In the genomic region with DNA sequence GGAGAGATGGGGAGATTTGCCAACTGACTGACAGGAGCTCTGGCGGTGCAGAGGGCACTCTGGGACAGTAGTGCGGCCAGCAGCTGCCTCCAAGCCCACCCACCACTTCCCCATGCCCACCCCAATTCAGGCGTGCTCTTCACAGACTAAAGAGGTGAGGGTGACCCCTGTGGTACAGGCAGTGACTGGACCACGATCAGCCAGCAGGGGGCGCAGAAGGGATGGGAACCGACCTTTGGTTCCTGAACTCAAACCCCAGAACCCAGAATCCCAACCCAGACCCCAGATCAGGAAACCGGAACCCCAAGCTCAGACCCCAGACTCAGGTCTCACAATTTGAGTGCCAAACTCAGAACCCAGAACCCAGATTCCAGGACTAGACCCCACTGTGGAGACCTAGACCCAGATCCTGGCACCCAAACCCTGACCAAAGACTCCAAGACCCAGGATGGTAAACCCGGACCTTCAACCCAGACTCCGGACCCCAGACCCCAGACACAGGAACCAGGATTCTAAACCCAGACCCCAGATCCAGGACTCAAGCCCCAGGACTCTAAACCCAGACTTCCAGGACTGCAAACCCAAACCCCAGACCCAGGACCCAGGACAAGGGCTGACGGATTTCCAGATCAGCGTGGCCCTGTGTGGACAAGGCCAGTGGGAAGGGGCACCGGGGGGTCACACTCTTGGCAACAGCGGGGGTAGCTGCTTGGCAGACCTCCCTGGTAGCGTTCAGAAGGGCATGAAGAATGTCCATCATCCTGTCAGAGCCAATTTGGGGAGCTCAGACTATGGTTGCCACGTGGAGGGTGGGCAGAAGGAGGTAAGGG, we compare ENCODE assay signal across 8 cellular contexts. TPM values are rescaled to one million over a fixed set of nuclear protein-coding genes. Genes with fewer than 3 reads are reported as not detected.
DNase-seq lines count a peak whose midpoint lies in the region; ATAC-seq, FAIRE-seq and TF ChIP-seq lines count a peak whose summit lies in the region.

No MANE protein-coding gene starts in this region.

- no peak overlapping the region for H3K4me2 ChIP-seq in parathyroid adenoma (ENCODE audit: low read length)

- H3K27ac ChIP-seq in 22Rv1 (no peak overlapping the region), parathyroid adenoma (no peak overlapping the region), tibial artery (peak overlapping the region; percentile 84 to 88)

- H3K27me3 ChIP-seq in parathyroid adenoma (ENCODE audit: control insufficient read depth, insufficient read depth, low read length) (no peaks in the 10 kb centered on the region), tibial artery (no peaks in the 10 kb centered on the region)

- intact Hi-C loops in tibial artery (cut with DNase I; ENCODE audit: low total_unique reads): loop anchor here (2.0 to 5.0 kb wide), 2 partner anchors 28 to 40 kb away; no protein-coding TSS in a partner anchor

- TF ChIP-seq CTCF in 22Rv1 (IDR thresholded peaks at IDR 0.05): peak; percentile 93
- peak; percentile 92 for TF ChIP-seq CTCF in GM12875 (IDR thresholded peaks at IDR 0.05; ENCODE audit: borderline replicate concordance, insufficient read depth, low read depth, low read length)
- TF ChIP-seq CTCF in parathyroid adenoma (IDR thresholded peaks at IDR 0.05): peak; percentile 90
- peak; percentile 94 for TF ChIP-seq CTCF in tibial artery (IDR thresholded peaks at IDR 0.05)

- DNase-seq in RKO (ENCODE audit: low spot score) (peak; percentile 20), frontal cortex (ENCODE audit: low spot score in 2 of 2) (peak; percentile 73 to 84), tibial artery (peak; percentile 82 to 89)
- DNase-seq in activated effector memory CD4-positive, alpha-beta T cell treated with Interleukin-2 at 50 U/mL for 16 hours: peak; percentile 64

- no peaks in the 10 kb centered on the region for H3K79me2 ChIP-seq in parathyroid adenoma

- H3K4me3 ChIP-seq in GM12875 (ENCODE audit: low read depth, low read length) (no peak overlapping the region), parathyroid adenoma (ENCODE audit: low read depth, low read length) (no peak overlapping the region), tibial artery (no peak overlapping the region)

- no peak overlapping the region for H2AFZ ChIP-seq in parathyroid adenoma

- no peak for ATAC-seq in HG03196 (IDR thresholded peaks at IDR 0.05; ENCODE audit: unreplicated experiment)

- no peak overlapping the region for H3K9ac ChIP-seq in parathyroid adenoma

- H3K36me3 ChIP-seq in parathyroid adenoma (ENCODE audit: control insufficient read depth, insufficient read depth, low read length) (no peaks in the 10 kb centered on the region), tibial artery (no peaks in the 10 kb centered on the region)

- peaks cover 12% of the 10 kb centered on the region for H3K4me1 ChIP-seq in parathyroid adenoma
- peaks cover 4 to 67% (median 61%) of the 10 kb centered on the region in 4 donors for H3K4me1 ChIP-seq in tibial artery

- H3K9me3 ChIP-seq in parathyroid adenoma (ENCODE audit: control insufficient read depth, low read length): no peaks in the 10 kb centered on the region
- H3K9me3 ChIP-seq in tibial artery: no peaks in the 10 kb centered on the region

- no peak for FAIRE-seq in frontal cortex (lab: Jason Lieb, UNC)

RNA-seq across cellular contexts. Expression of gene MYL3, which starts 3.7 kb away (rescaled TPM):
- total RNA-seq in frontal cortex: not detected

RNA-seq across cellular contexts. Expression of gene PTH1R, which starts 10.6 kb away (rescaled TPM):
- 2.0 TPM for total RNA-seq in frontal cortex

Comparison
In these comparisons a context has a peak if more than half of its experiments do, and no peak if none do; other contexts are left out.
1. H3K27ac ChIP-seq: peak in tibial artery (2 of 2); none in 22Rv1 (single experiment) and parathyroid adenoma (single experiment).
2. DNase-seq: peak in every context shown above with its lines; median percentile 86 in tibial artery; 78 in frontal cortex; 64 in activated effector memory CD4-positive, alpha-beta T cell treated with Interleukin-2 at 50 U/mL for 16 hours; 20 in RKO.
3. Peak in every context shown above with its lines, with median percentiles within 50 percentile points of each other: CTCF ChIP-seq.